ENCODE assay signal across 2 cellular contexts in genomic region chr22:43236401-43237166, GRCh38.
A peak's percentile ranks its signal among the peaks of the same experiment; 100 is the strongest.
TF ChIP-seq lines count a peak whose summit lies in the region.

No MANE protein-coding gene starts in this region.

TF ChIP-seq in liver, 16 proteins besides CTCF, POLR2A, EP300 and RAD21:
- TF ChIP-seq YY1 (IDR thresholded peaks at IDR 0.05) (peak; percentile 69), RXRA (IDR thresholded peaks at IDR 0.05) (peak; percentile 95 to 96), NR2F2 (IDR thresholded peaks at IDR 0.05) (peak; percentile 58), GABPA (IDR thresholded peaks at IDR 0.05 in 1 of 2, conservative IDR thresholded peaks at IDR 0.05 in 1 of 2) (no peak), FOXA1 (IDR thresholded peaks at IDR 0.05) (no peak), HNF4A (conservative IDR thresholded peaks at IDR 0.05) (peak; percentile 70 to 72), HNF4G (IDR thresholded peaks at IDR 0.05) (no peak), EGR1 (IDR thresholded peaks at IDR 0.05; ENCODE audit: low read depth in 2 of 2) (peak in 1 of 2 donors; percentile 62), SP1 (IDR thresholded peaks at IDR 0.05) (peak; percentile 83), FOXA2 (IDR thresholded peaks at IDR 0.05) (no peak), ATF3 (IDR thresholded peaks at IDR 0.05) (no peak), JUND (IDR thresholded peaks at IDR 0.05) (peak in 1 of 2 donors; percentile 59), TAF1 (conservative IDR thresholded peaks at IDR 0.05) (no peak)
- TF ChIP-seq, protein P1, sequence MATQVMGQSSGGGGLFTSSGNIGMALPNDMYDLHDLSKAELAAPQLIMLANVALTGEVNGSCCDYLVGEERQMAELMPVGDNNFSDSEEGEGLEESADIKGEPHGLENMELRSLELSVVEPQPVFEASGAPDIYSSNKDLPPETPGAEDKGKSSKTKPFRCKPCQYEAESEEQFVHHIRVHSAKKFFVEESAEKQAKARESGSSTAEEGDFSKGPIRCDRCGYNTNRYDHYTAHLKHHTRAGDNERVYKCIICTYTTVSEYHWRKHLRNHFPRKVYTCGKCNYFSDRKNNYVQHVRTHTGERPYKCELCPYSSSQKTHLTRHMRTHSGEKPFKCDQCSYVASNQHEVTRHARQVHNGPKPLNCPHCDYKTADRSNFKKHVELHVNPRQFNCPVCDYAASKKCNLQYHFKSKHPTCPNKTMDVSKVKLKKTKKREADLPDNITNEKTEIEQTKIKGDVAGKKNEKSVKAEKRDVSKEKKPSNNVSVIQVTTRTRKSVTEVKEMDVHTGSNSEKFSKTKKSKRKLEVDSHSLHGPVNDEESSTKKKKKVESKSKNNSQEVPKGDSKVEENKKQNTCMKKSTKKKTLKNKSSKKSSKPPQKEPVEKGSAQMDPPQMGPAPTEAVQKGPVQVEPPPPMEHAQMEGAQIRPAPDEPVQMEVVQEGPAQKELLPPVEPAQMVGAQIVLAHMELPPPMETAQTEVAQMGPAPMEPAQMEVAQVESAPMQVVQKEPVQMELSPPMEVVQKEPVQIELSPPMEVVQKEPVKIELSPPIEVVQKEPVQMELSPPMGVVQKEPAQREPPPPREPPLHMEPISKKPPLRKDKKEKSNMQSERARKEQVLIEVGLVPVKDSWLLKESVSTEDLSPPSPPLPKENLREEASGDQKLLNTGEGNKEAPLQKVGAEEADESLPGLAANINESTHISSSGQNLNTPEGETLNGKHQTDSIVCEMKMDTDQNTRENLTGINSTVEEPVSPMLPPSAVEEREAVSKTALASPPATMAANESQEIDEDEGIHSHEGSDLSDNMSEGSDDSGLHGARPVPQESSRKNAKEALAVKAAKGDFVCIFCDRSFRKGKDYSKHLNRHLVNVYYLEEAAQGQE (IDR thresholded peaks at IDR 0.05) = peak; percentile 54
- TF ChIP-seq, protein P2, sequence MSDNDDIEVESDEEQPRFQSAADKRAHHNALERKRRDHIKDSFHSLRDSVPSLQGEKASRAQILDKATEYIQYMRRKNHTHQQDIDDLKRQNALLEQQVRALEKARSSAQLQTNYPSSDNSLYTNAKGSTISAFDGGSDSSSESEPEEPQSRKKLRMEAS (IDR thresholded peaks at IDR 0.05) = peak; percentile 62
- TF ChIP-seq, protein P3, sequence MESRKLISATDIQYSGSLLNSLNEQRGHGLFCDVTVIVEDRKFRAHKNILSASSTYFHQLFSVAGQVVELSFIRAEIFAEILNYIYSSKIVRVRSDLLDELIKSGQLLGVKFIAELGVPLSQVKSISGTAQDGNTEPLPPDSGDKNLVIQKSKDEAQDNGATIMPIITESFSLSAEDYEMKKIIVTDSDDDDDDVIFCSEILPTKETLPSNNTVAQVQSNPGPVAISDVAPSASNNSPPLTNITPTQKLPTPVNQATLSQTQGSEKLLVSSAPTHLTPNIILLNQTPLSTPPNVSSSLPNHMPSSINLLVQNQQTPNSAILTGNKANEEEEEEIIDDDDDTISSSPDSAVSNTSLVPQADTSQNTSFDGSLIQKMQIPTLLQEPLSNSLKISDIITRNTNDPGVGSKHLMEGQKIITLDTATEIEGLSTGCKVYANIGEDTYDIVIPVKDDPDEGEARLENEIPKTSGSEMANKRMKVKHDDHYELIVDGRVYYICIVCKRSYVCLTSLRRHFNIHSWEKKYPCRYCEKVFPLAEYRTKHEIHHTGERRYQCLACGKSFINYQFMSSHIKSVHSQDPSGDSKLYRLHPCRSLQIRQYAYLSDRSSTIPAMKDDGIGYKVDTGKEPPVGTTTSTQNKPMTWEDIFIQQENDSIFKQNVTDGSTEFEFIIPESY (IDR thresholded peaks at IDR 0.05) = peak; percentile 66

TF ChIP-seq in SK-N-SH, 30 proteins besides CTCF, POLR2A, EP300 and RAD21:
- TF ChIP-seq SIN3A (IDR thresholded peaks at IDR 0.05; ENCODE audit: borderline replicate concordance, low read depth, low read length) (no peak), JUND (IDR thresholded peaks at IDR 0.05) (no peak), SMC3 (IDR thresholded peaks at IDR 0.05; ENCODE audit: low read depth, low read length) (no peak), USF2 (IDR thresholded peaks at IDR 0.05; ENCODE audit: borderline replicate concordance, low read depth, low read length) (no peak), NRF1 (IDR thresholded peaks at IDR 0.05; ENCODE audit: low read depth, low read length) (no peak)
- TF ChIP-seq, protein P1 (IDR thresholded peaks at IDR 0.05; ENCODE audit: low read depth, low read length) = no peak
